In the genomic region with DNA sequence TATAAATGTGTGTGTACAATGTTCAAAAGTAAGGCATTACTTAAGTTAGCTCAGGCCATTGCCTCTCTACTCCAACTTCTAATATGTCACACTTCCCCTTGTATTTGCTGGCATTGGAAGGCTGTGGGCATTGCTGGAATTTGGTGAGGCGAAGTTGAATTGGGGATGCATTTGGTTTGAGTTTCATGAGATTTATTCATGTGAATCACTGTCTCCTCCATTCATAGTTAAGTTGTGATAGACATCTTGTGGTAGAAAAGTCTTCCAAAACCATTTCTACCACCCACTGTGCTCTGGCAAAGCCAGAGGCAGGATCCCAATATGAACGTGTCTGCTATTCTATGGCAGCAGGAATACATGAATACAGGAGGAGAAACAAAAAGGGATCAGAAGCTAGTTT, we compare ENCODE assay signal across 19 cellular contexts.
"Had no signal": no experiment of that assay in that cellular context is flagged by ENCODE, and none has a peak within 500 bp of the region (broad histone marks: within the 10 kb centered on the region; RNA-seq: fewer than 3 reads in every experiment).

No MANE protein-coding gene starts in this region.

- DNase-seq: activated CD4-positive, alpha-beta T cell treated with anti-CD3 and anti-CD28 coated beads, Interleukin-2, amount 50 U/mL, for 4 hours; activated CD4-positive, CD25-positive, alpha-beta regulatory T cell treated with anti-CD3 and anti-CD28 coated beads, Interleukin-2, amount 50 U/mL, for 72 hours; activated naive CD4-positive, alpha-beta T cell treated with Interleukin-2 at 50 U/mL for 16 hours; activated naive CD8-positive, alpha-beta T cell treated with anti-CD3 and anti-CD28 coated beads, Interleukin-2, amount 50 U/mL, for 24 hours; activated T-cell treated with anti-CD3 and anti-CD28 coated beads for 4 hours; caudate nucleus; esophagus squamous epithelium; gastrocnemius medialis; heart right ventricle; midbrain; naive B cell; stimulated activated CD4-positive, alpha-beta T cell treated with anti-CD3 and anti-CD28 coated beads, Interleukin-12 subunit alpha, Interleukin-12 subunit beta, amount 100 ng/mL, for 4 hours; stimulated activated CD4-positive, alpha-beta T cell treated with anti-CD3 and anti-CD28 coated beads, Interleukin-2, amount 100 ng/mL, for 24 hours; stomach; T-cell; T-helper 9 cell had no signal

- H3K4me3 ChIP-seq: ascending aorta, esophagus squamous epithelium, gastrocnemius medialis, heart right ventricle, lung, stomach had no signal

- H3K27me3 ChIP-seq: ascending aorta, esophagus squamous epithelium, gastrocnemius medialis, heart right ventricle, stomach had no signal

- H3K36me3 ChIP-seq: ascending aorta, esophagus squamous epithelium, gastrocnemius medialis, heart right ventricle, stomach had no signal

- H3K27ac ChIP-seq: ascending aorta, esophagus squamous epithelium, gastrocnemius medialis, heart right ventricle, parathyroid adenoma, stomach had no signal

- H3K4me1 ChIP-seq: esophagus squamous epithelium, gastrocnemius medialis, heart right ventricle, stomach had no signal

- H3K9me3 ChIP-seq: ascending aorta, esophagus squamous epithelium had no signal

- ATAC-seq: activated naive CD8-positive, alpha-beta T cell treated with anti-CD3 and anti-CD28 coated beads, Interleukin-2, amount 50 U/mL, for 24 hours; gastrocnemius medialis; heart right ventricle; T-cell had no signal
